In genomic region chr17:50184057-50184456, GRCh38 we compare ENCODE assay signal across 9 cellular contexts. TPM values are rescaled to one million over a fixed set of nuclear protein-coding genes. Genes with fewer than 3 reads are reported as not detected.
DNase-seq lines count a peak whose midpoint lies in the region; ATAC-seq and TF ChIP-seq lines count a peak whose summit lies in the region.
"Had no signal": no experiment of that assay in that cellular context is flagged by ENCODE, and none has a peak within 500 bp of the region (broad histone marks: within the 10 kb centered on the region; RNA-seq: fewer than 3 reads in every experiment).

No MANE protein-coding gene starts in this region.

- CTCF ChIA-PET in PC-9 (lab: Charles Lee), result interaction anchor here (0.7 kb wide), 1 partner anchor 253 kb away, joined by 3 read pairs; no protein-coding TSS in a partner anchor

- no peak for ATAC-seq in HG02852 (IDR thresholded peaks at IDR 0.05; ENCODE audit: unreplicated experiment)

- DNase-seq in NOMO-1 (lab: John Stamatoyannopoulos, UW; ENCODE audit: unreplicated experiment in 2 of 2), result peak; percentile 14 to 62
- no peak for DNase-seq in NOMO-1 treated with dmso at 0.1 percent for 144 hours (lab: John Stamatoyannopoulos, UW; ENCODE audit: unreplicated experiment)
- no peak for DNase-seq in PC-9
- peak; percentile 57 for DNase-seq in fibroblast of mammary gland (ENCODE audit: low read depth)
- no peak for DNase-seq in smooth muscle cell (lab: John Stamatoyannopoulos, UW; ENCODE audit: unreplicated experiment)
- DNase-seq in ecto neural progenitor cell (ENCODE audit: low spot score), result no peak
- DNase-seq in activated CD4-positive, alpha-beta T cell treated with anti-CD3 and anti-CD28 coated beads for 1 hour, result no peak
- DNase-seq: ACHN had no signal

- no TSS peak for BruUV-seq in PC-9 (replicated peaks; lab: Mats Ljungman, UMichigan)

- POLR2A ChIA-PET in PC-9 (lab: Charles Lee; ENCODE audit: unreplicated experiment), result no interaction called here

- H3K9ac ChIP-seq in smooth muscle cell (ENCODE audit: low read depth), result no peak overlapping the region

- H3K27ac ChIP-seq in PC-9, result no peak overlapping the region
- peak overlapping the region; percentile 84 for H3K27ac ChIP-seq in smooth muscle cell (ENCODE audit: low read depth)

- H4K20me1 ChIP-seq in PC-9 (ENCODE audit: insufficient read depth) (no peaks in the 10 kb centered on the region), smooth muscle cell (ENCODE audit: low read depth) (peaks cover 83% of the 10 kb centered on the region)

- H3K27me3 ChIP-seq in PC-9 (ENCODE audit: insufficient read depth, low read depth) (no peaks in the 10 kb centered on the region), smooth muscle cell (ENCODE audit: low read depth) (no peaks in the 10 kb centered on the region)

- intact Hi-C loops in PC-9 (cut with micrococcal nuclease; ENCODE audit: unreplicated experiment), result no loop called here

- H2AFZ ChIP-seq in PC-9 (no peak overlapping the region), smooth muscle cell (ENCODE audit: low read depth) (no peak overlapping the region)

- H3K4me3 ChIP-seq in PC-9 (no peak overlapping the region), fibroblast of mammary gland (ENCODE audit: control insufficient read depth, low read depth, low read length) (no peak overlapping the region), smooth muscle cell (no peak overlapping the region)

- no peaks in the 10 kb centered on the region for H3K9me2 ChIP-seq in PC-9 (ENCODE audit: insufficient read depth)

- H3K4me2 ChIP-seq in PC-9 (peak overlapping the region; percentile 14; the same call in 1 of the 2 replicates), smooth muscle cell (no peak overlapping the region)

- H3K9me3 ChIP-seq in PC-9 (ENCODE audit: insufficient read depth, low read depth) (no peaks in the 10 kb centered on the region), smooth muscle cell (replicated peaks; ENCODE audit: low read depth) (no peaks in the 10 kb centered on the region)

- TF ChIP-seq CTCF in PC-9 (conservative IDR thresholded peaks at IDR 0.05), result no peak; the same call in 1 of the 2 replicates
- TF ChIP-seq CTCF in fibroblast of mammary gland (conservative IDR thresholded peaks at IDR 0.05; ENCODE audit: control insufficient read depth, insufficient read depth, low read depth, low read length), result peak; percentile 31
- TF ChIP-seq CTCF in smooth muscle cell (IDR thresholded peaks at IDR 0.05; ENCODE audit: borderline replicate concordance, insufficient read depth, poor library complexity, severe bottlenecking), result peak; percentile 30

- H3K4me1 ChIP-seq in PC-9 (replicated peaks; ENCODE audit: insufficient read depth), result peaks cover 16% of the 10 kb centered on the region
- peaks cover 8% of the 10 kb centered on the region for H3K4me1 ChIP-seq in smooth muscle cell (ENCODE audit: low read depth)

- 51% methylated on average over 8 of the region's 8 CpGs for WGBS in smooth muscle cell (ENCODE audit: low lambda C conversion rate)

- H3F3A ChIP-seq in PC-9 (ENCODE audit: insufficient read depth, low read depth), result peaks cover 5% of the 10 kb centered on the region
- peaks cover 54% of the 10 kb centered on the region for H3F3A ChIP-seq in smooth muscle cell (ENCODE audit: low read depth)

- H3K36me3 ChIP-seq in PC-9 (ENCODE audit: low read depth), result no peaks in the 10 kb centered on the region
- H3K36me3 ChIP-seq in smooth muscle cell (ENCODE audit: low read depth), result no peaks in the 10 kb centered on the region

- H3K79me2 ChIP-seq in PC-9 (ENCODE audit: low read depth), result no peaks in the 10 kb centered on the region
- H3K79me2 ChIP-seq in smooth muscle cell (ENCODE audit: low read depth), result no peaks in the 10 kb centered on the region

RNA-seq across cellular contexts. Expression of gene COL1A1, which starts 17.4 kb away (rescaled TPM):
- total RNA-seq in PC-9 (2021) (20.7 and 29.5 TPM in 2 replicates), smooth muscle cell (3,848 and 4,141 TPM in 2 replicates)
- polyA plus RNA-seq in smooth muscle cell, result 18,306 and 25,649 TPM in 2 replicates

RNA-seq across cellular contexts. Expression of gene SGCA, which starts 18.3 kb away (rescaled TPM):
- total RNA-seq in PC-9 (2021), result not detected in 2 replicates
- 0.99 TPM in 1 of 2 replicates, not detected in the other for total RNA-seq in smooth muscle cell
- polyA plus RNA-seq in smooth muscle cell, result 1.4 and 2.1 TPM in 2 replicates

RNA-seq across cellular contexts. Expression of gene PPP1R9B, which starts 33.6 kb away (rescaled TPM):
- 34.0 and 35.8 TPM in 2 replicates for total RNA-seq in PC-9 (2021)
- total RNA-seq in smooth muscle cell, result 20.8 and 21.8 TPM in 2 replicates
- polyA plus RNA-seq in smooth muscle cell, result 6.7 and 10.2 TPM in 2 replicates

RNA-seq across cellular contexts. Expression of gene SAMD14, which starts 54.1 kb away (rescaled TPM):
- 0.17 and 0.73 TPM in 2 replicates for total RNA-seq in PC-9 (2021)
- total RNA-seq in smooth muscle cell, result 6.3 and 39.1 TPM in 2 replicates
- polyA plus RNA-seq in smooth muscle cell, result 13.7 and 21.1 TPM in 2 replicates

Comparison
In these comparisons a context has a peak if more than half of its experiments do, and no peak if none do; other contexts are left out.
1. DNase-seq: peak in NOMO-1 (2 of 2) and fibroblast of mammary gland (single experiment); none in NOMO-1 treated with dmso at 0.1 percent for 144 hours (single experiment), PC-9 (0 of 2), smooth muscle cell (single experiment), ecto neural progenitor cell (single experiment) and activated CD4-positive, alpha-beta T cell treated with anti-CD3 and anti-CD28 coated beads for 1 hour (single experiment).
2. RNA of gene COL1A1, which starts 17.4 kb away (total RNA-seq): 3,848 to 4,141 TPM in smooth muscle cell; 20.7 to 29.5 TPM in PC-9; every median in the first group is over 100 times any median in the second.